Comparison of ENCODE assay signal across 19 cellular contexts in genomic region chr2:46034535-46034934, GRCh38.
A peak's percentile ranks its signal among the peaks of the same experiment; 100 is the strongest.
DNase-seq lines count a peak whose midpoint lies in the region; ATAC-seq and TF ChIP-seq lines count a peak whose summit lies in the region.
"Had no signal": no experiment of that assay in that cellular context is flagged by ENCODE, and none has a peak within 500 bp of the region (broad histone marks: within the 10 kb centered on the region; RNA-seq: fewer than 3 reads in every experiment).

No MANE protein-coding gene starts in this region.

- H3K27me3 ChIP-seq in adrenal gland, result no peaks in the 10 kb centered on the region
- H3K27me3 ChIP-seq in right cardiac atrium (ENCODE audit: control insufficient read depth, insufficient read depth), result no peaks in the 10 kb centered on the region
- no peaks in the 10 kb centered on the region for H3K27me3 ChIP-seq in upper lobe of right lung
- H3K27me3 ChIP-seq: BE2C had no signal

- peaks cover 0 to 23% of the 10 kb centered on the region in 2 donors for H3K4me1 ChIP-seq in adrenal gland (replicated peaks in 1 of 2)
- H3K4me1 ChIP-seq in right cardiac atrium (ENCODE audit: control insufficient read depth, insufficient read depth, low read length), result peaks cover 13% of the 10 kb centered on the region
- peaks cover 41% of the 10 kb centered on the region for H3K4me1 ChIP-seq in upper lobe of right lung

- TF ChIP-seq CTCF in adrenal gland (IDR thresholded peaks at IDR 0.05), result no peak
- TF ChIP-seq CTCF in upper lobe of right lung (IDR thresholded peaks at IDR 0.05), result no peak

- H3K9me3 ChIP-seq in adrenal gland (replicated peaks in 1 of 3) (no peaks in the 10 kb centered on the region), right cardiac atrium (ENCODE audit: control insufficient read depth, low read length) (no peaks in the 10 kb centered on the region), upper lobe of right lung (no peaks in the 10 kb centered on the region)
- H3K9me3 ChIP-seq: BE2C had no signal

- H3K27ac ChIP-seq in adrenal gland, result peak overlapping the region in 1 of 5 donors; percentile 35
- H3K27ac ChIP-seq in right cardiac atrium (ENCODE audit: low read length), result peak overlapping the region; percentile 38
- H3K27ac ChIP-seq in upper lobe of right lung, result peak overlapping the region; percentile 15
- H3K27ac ChIP-seq: 22Rv1 had no signal

- no peaks in the 10 kb centered on the region for H3K36me3 ChIP-seq in adrenal gland (replicated peaks in 1 of 2)
- H3K36me3 ChIP-seq in upper lobe of right lung, result no peaks in the 10 kb centered on the region

- DNase-seq in NCI-H82 (lab: John Stamatoyannopoulos, UW), result peak; percentile 16
- DNase-seq in NCI-H82 treated with DMSO at 0.1 percent for 48 hours (lab: John Stamatoyannopoulos, UW; ENCODE audit: unreplicated experiment), result no peak
- DNase-seq in adrenal gland, result peak; percentile 26 to 77 (median 59)
- DNase-seq in right cardiac atrium, result peak; percentile 71 to 87 (median 84)
- no peak for DNase-seq in upper lobe of right lung
- no peak for DNase-seq in Kasumi-1 (lab: John Stamatoyannopoulos, UW)
- no peak for DNase-seq in NCI-H128 (lab: John Stamatoyannopoulos, UW; ENCODE audit: unreplicated experiment)
- DNase-seq: BE2C; cerebellar nuclear complex; effector memory CD8-positive, alpha-beta T cell; hypothalamus; KG1; NCI-H1105; NCI-H2171; RPMI8226; stimulated activated CD4-positive, alpha-beta T cell treated with anti-CD3 and anti-CD28 coated beads, Interleukin-2, amount 100 ng/mL, for 48 hours had no signal

- no peak for TF ChIP-seq POLR2A in adrenal gland (IDR thresholded peaks at IDR 0.05)

- 50 to 67% (median 53%) methylated on average over 5 of the region's 5 CpGs for WGBS in adrenal gland, 4 donors
- 66% methylated on average over 5 of the region's 5 CpGs for WGBS in right cardiac atrium

- ATAC-seq in right cardiac atrium (peak; percentile 80 to 86), upper lobe of right lung (peak; percentile 37), HG02840 (IDR thresholded peaks at IDR 0.05; ENCODE audit: low FRiP score, unreplicated experiment) (no peak)
- ATAC-seq: effector memory CD8-positive, alpha-beta T cell; WTC11 had no signal

- intact Hi-C loops in adrenal gland (cut with DNase I), result no loop called here
- intact Hi-C loops in right cardiac atrium (cut with DNase I), result no loop called here
- intact Hi-C loops in upper lobe of right lung (cut with DNase I), result no loop called here

- no peak overlapping the region for H3K4me3 ChIP-seq in adrenal gland
- H3K4me3 ChIP-seq in right cardiac atrium (ENCODE audit: low read length), result no peak overlapping the region
- no peak overlapping the region for H3K4me3 ChIP-seq in upper lobe of right lung

Comparison
In these comparisons a context has a peak if more than half of its experiments do, and no peak if none do; other contexts are left out.
1. DNase-seq: peak in NCI-H82 (single experiment), adrenal gland (7 of 7) and right cardiac atrium (3 of 3); none in NCI-H82 treated with DMSO at 0.1 percent for 48 hours (single experiment), upper lobe of right lung (single experiment), Kasumi-1 (0 of 2) and NCI-H128 (single experiment).